ENCODE assay signal across 10 cellular contexts in the genomic region with DNA sequence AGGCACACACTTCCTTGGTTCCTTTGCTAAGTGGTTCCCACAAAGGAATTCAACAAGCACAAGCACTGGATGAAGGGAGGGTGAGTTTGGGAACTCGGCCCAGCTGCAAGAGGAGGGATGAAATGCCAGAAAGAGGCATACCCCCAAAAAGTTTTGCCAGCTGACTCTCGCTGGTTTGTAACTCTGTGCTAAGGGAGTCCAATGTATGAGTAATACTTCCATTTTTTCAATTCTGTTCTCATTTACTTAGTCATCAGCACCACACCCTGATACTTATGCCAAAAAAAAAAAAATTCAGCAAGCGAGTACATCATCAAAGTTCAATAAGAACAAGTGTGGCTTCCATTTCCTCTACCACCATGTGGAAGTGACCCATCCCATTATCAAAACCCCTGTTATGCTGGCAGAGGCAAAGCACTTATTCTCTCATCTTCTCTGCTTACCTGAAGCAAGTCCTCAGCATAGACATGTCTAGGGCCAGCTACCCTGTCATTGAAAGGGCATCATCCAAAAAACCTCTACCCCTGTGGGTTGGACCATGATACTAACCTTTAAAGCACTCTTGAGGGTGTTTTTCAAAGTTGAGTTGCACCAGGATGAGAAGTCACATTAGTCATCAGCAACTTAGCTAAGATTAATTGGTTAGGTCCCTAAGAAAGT. TPM values are rescaled to one million over a fixed set of nuclear protein-coding genes. Genes with fewer than 3 reads are reported as not detected.
DNase-seq lines count a peak whose midpoint lies in the region; ATAC-seq, FAIRE-seq and TF ChIP-seq lines count a peak whose summit lies in the region.
"Had no signal": no experiment of that assay in that cellular context is flagged by ENCODE, and none has a peak within 500 bp of the region (broad histone marks: within the 10 kb centered on the region; RNA-seq: fewer than 3 reads in every experiment).

No MANE protein-coding gene starts in this region.

- peak overlapping the region; percentile 41 for H3K4me3 Mint-ChIP-seq in activated CD4-positive, alpha-beta T cell treated with anti-CD3 and anti-CD28 coated beads, Interleukin-2, amount 10 ng/mL, durations not matched to agents 24 days and 14 days
- no peak overlapping the region for H3K4me3 Mint-ChIP-seq in activated CD4-positive, alpha-beta memory T cell treated with anti-CD3 and anti-CD28 coated beads for 36 hours

- no peak overlapping the region for H3K4me3 ChIP-seq in thoracic aorta
- no peak overlapping the region for H3K4me3 ChIP-seq in kidney (ENCODE audit: low read length in 2 of 2)

- H3K36me3 Mint-ChIP-seq in activated CD4-positive, alpha-beta T cell treated with anti-CD3 and anti-CD28 coated beads, Interleukin-2, amount 10 ng/mL, durations not matched to agents 24 days and 14 days (ENCODE audit: low read depth), result no peaks in the 10 kb centered on the region
- no peaks in the 10 kb centered on the region for H3K36me3 Mint-ChIP-seq in activated CD4-positive, alpha-beta memory T cell treated with anti-CD3 and anti-CD28 coated beads for 36 hours
- H3K36me3 Mint-ChIP-seq: CD8-positive, alpha-beta memory T cell had no signal

- DNase-seq in activated CD4-positive, alpha-beta T cell treated with anti-CD3 and anti-CD28 coated beads, Interleukin-2, amount 10 ng/mL, durations not matched to agents 24 days and 14 days, result peak; percentile 70
- DNase-seq in activated CD4-positive, alpha-beta T cell treated with anti-CD3 and anti-CD28 coated beads, Interleukin-2, amount 50 U/mL, for 4 hours, result no peak
- peak; percentile 27 for DNase-seq in activated CD4-positive, alpha-beta memory T cell treated with anti-CD3 and anti-CD28 coated beads for 36 hours
- DNase-seq in fibroblast of the conjunctiva (ENCODE audit: low read depth) (peak; percentile 93), thoracic aorta (ENCODE audit: low spot score) (peak; percentile 10), kidney (no peak), HK-2 (ENCODE audit: unreplicated experiment) (no peak)

- H3K27ac ChIP-seq in thoracic aorta, result peak overlapping the region; percentile 56 to 57
- no peak overlapping the region for H3K27ac ChIP-seq in kidney (ENCODE audit: low read depth in 2 of 2, low read length in 2 of 2)

- FAIRE-seq in kidney (lab: Jason Lieb, UNC), result no peak

- CTCF ChIA-PET in activated CD4-positive, alpha-beta memory T cell treated with anti-CD3 and anti-CD28 coated beads for 36 hours (lab: Charles Lee), result interaction anchor here (2.1 to 2.5 kb wide), 2 partner anchors 34 to 65 kb away, joined by 6 to 12 read pairs; no protein-coding TSS in a partner anchor

- peaks cover 13% of the 10 kb centered on the region for H3K27me3 Mint-ChIP-seq in activated CD4-positive, alpha-beta T cell treated with anti-CD3 and anti-CD28 coated beads, Interleukin-2, amount 10 ng/mL, durations not matched to agents 24 days and 14 days
- H3K27me3 Mint-ChIP-seq in activated CD4-positive, alpha-beta memory T cell treated with anti-CD3 and anti-CD28 coated beads for 36 hours, result peaks cover 3% of the 10 kb centered on the region

- H3K4me1 ChIP-seq in thoracic aorta (ENCODE audit: control insufficient read depth in 1 of 2, low read depth in 2 of 2) (peaks cover 26 to 39% of the 10 kb centered on the region in 2 donors), kidney (ENCODE audit: control insufficient read depth in 1 of 2, insufficient read depth in 1 of 2, low read depth in 1 of 2, low read length in 2 of 2) (no peaks in the 10 kb centered on the region)

- H3K36me3 ChIP-seq in thoracic aorta (no peaks in the 10 kb centered on the region), kidney (ENCODE audit: control insufficient read depth in 1 of 2, insufficient read depth in 2 of 2, low read length in 2 of 2) (no peaks in the 10 kb centered on the region)

- TF ChIP-seq CTCF in thoracic aorta (IDR thresholded peaks at IDR 0.05) (no peak), kidney (IDR thresholded peaks at IDR 0.05; ENCODE audit: borderline replicate concordance, extremely low read depth, insufficient read depth) (no peak)

- H3K9me3 Mint-ChIP-seq in activated CD4-positive, alpha-beta T cell treated with anti-CD3 and anti-CD28 coated beads, Interleukin-2, amount 10 ng/mL, durations not matched to agents 24 days and 14 days, result peaks cover 18% of the 10 kb centered on the region
- H3K9me3 Mint-ChIP-seq in activated CD4-positive, alpha-beta memory T cell treated with anti-CD3 and anti-CD28 coated beads for 36 hours, result no peaks in the 10 kb centered on the region
- H3K9me3 Mint-ChIP-seq: CD8-positive, alpha-beta memory T cell had no signal

- intact Hi-C loops in activated CD4-positive, alpha-beta T cell treated with anti-CD3 and anti-CD28 coated beads, Interleukin-2, amount 10 ng/mL, durations not matched to agents 24 days and 14 days (cut with micrococcal nuclease), result loop anchor here (2.0 kb wide), 1 partner anchor 322 kb away; no protein-coding TSS in a partner anchor
- intact Hi-C loops in activated CD4-positive, alpha-beta memory T cell treated with anti-CD3 and anti-CD28 coated beads for 36 hours (cut with micrococcal nuclease), result no loop called here
- intact Hi-C loops in kidney (cut with DNase I), result no loop called here

- no peaks in the 10 kb centered on the region for H3K9me3 ChIP-seq in thoracic aorta
- H3K9me3 ChIP-seq in kidney (ENCODE audit: control insufficient read depth in 1 of 2, low read length in 2 of 2), result no peaks in the 10 kb centered on the region

- H3K9ac ChIP-seq in kidney (ENCODE audit: low read length in 2 of 2), result no peak overlapping the region

- peaks cover 46% of the 10 kb centered on the region for H3K4me1 Mint-ChIP-seq in activated CD4-positive, alpha-beta T cell treated with anti-CD3 and anti-CD28 coated beads, Interleukin-2, amount 10 ng/mL, durations not matched to agents 24 days and 14 days
- peaks cover 35% of the 10 kb centered on the region for H3K4me1 Mint-ChIP-seq in activated CD4-positive, alpha-beta memory T cell treated with anti-CD3 and anti-CD28 coated beads for 36 hours (ENCODE audit: low read depth)

- ATAC-seq in thoracic aorta (ENCODE audit: insufficient number of reproducible peaks, low FRiP score, low read depth) (peak; percentile 74), HG02884 (IDR thresholded peaks at IDR 0.05; ENCODE audit: unreplicated experiment) (no peak)
- ATAC-seq: Panc1 had no signal

- H3K27ac Mint-ChIP-seq in activated CD4-positive, alpha-beta T cell treated with anti-CD3 and anti-CD28 coated beads, Interleukin-2, amount 10 ng/mL, durations not matched to agents 24 days and 14 days, result peak overlapping the region; percentile 93
- peak overlapping the region; percentile 71 for H3K27ac Mint-ChIP-seq in activated CD4-positive, alpha-beta memory T cell treated with anti-CD3 and anti-CD28 coated beads for 36 hours

- H3K27me3 ChIP-seq in thoracic aorta (replicated peaks; ENCODE audit: insufficient read depth), result no peaks in the 10 kb centered on the region

- POLR2A ChIA-PET in activated CD4-positive, alpha-beta memory T cell treated with anti-CD3 and anti-CD28 coated beads for 36 hours (lab: Charles Lee), result interaction anchor here (0.7 to 1.3 kb wide), 2 partner anchors 345 to 672 kb away, joined by 4 read pairs; no protein-coding TSS in a partner anchor

RNA-seq across cellular contexts. Expression of gene HYCC1, which starts 6.9 kb away (rescaled TPM):
- 33.7 and 41.5 TPM in 2 replicates for total RNA-seq in activated CD4-positive, alpha-beta T cell treated with anti-CD3 and anti-CD28 coated beads, Interleukin-2, amount 10 ng/mL, durations not matched to agents 24 days and 14 days
- 10 to 100 TPM; 20.7 to 23.9 TPM for total RNA-seq in activated CD4-positive, alpha-beta memory T cell treated with anti-CD3 and anti-CD28 coated beads for 36 hours
- total RNA-seq in thoracic aorta (100 to 1,000 TPM in 1 of 2 donors, 10 to 100 TPM in 1; 82.2 to 157 TPM), kidney (22.6 TPM)
- polyA plus RNA-seq in kidney (ENCODE audit: insufficient read depth, low read depth, low replicate concordance), result 2.2 TPM

Comparison
In these comparisons a context has a peak if more than half of its experiments do, and no peak if none do; other contexts are left out.
1. DNase-seq: peak in activated CD4-positive, alpha-beta T cell treated with anti-CD3 and anti-CD28 coated beads, Interleukin-2, amount 10 ng/mL, durations not matched to agents 24 days and 14 days (single experiment), activated CD4-positive, alpha-beta memory T cell treated with anti-CD3 and anti-CD28 coated beads for 36 hours (single experiment), fibroblast of the conjunctiva (single experiment) and thoracic aorta (single experiment); none in activated CD4-positive, alpha-beta T cell treated with anti-CD3 and anti-CD28 coated beads, Interleukin-2, amount 50 U/mL, for 4 hours (0 of 2), kidney (single experiment) and HK-2 (single experiment).
2. H3K27ac ChIP-seq: peak in thoracic aorta (2 of 2); none in kidney (0 of 2).